In genomic region chr11:74749965-74750296, GRCh38 we compare ENCODE assay signal across 8 cellular contexts. TPM values are rescaled to one million over a fixed set of nuclear protein-coding genes. Genes with fewer than 3 reads are reported as not detected.
DNase-seq lines count a peak whose midpoint lies in the region; ATAC-seq and TF ChIP-seq lines count a peak whose summit lies in the region.

No MANE protein-coding gene starts in this region.

- H3K4me1 ChIP-seq in mesodermal cell (ENCODE audit: control insufficient read depth, insufficient read depth, low read length, poor library complexity, severe bottlenecking): peaks cover 6% of the 10 kb centered on the region

- no peaks in the 10 kb centered on the region for H3K9me3 ChIP-seq in mesodermal cell (ENCODE audit: control insufficient read depth, low read length)

- H3K27ac ChIP-seq in 22Rv1 (peak overlapping the region; percentile 78; the same call in 1 of the 2 replicates), HL-60 (replicated peaks) (no peak overlapping the region), brain microvascular endothelial cell (no peak overlapping the region), mesodermal cell (ENCODE audit: low read depth, low read length, severe bottlenecking) (no peak overlapping the region)

- H3K36me3 ChIP-seq in brain microvascular endothelial cell (replicated peaks) (no peaks in the 10 kb centered on the region), mesodermal cell (ENCODE audit: control insufficient read depth, insufficient read depth, low read length) (no peaks in the 10 kb centered on the region)

- WGBS in mesodermal cell (ENCODE audit: insufficient coverage in 2 of 2), 2 experiments: 14 to 20% methylated on average over 1 of the region's 2 CpGs

- no peak for ATAC-seq in GM19324 (IDR thresholded peaks at IDR 0.05; ENCODE audit: low FRiP score, unreplicated experiment)

- TF ChIP-seq CTCF in 22Rv1 (IDR thresholded peaks at IDR 0.05) (no peak), HL-60 (IDR thresholded peaks at IDR 0.05; ENCODE audit: insufficient read depth, low read length) (no peak), brain microvascular endothelial cell (IDR thresholded peaks at IDR 0.05; ENCODE audit: low read depth, low read length, missing control alignments) (no peak)

- H3K27me3 ChIP-seq in HL-60 (ENCODE audit: insufficient read depth, poor library complexity, severe bottlenecking) (no peaks in the 10 kb centered on the region), brain microvascular endothelial cell (replicated peaks) (no peaks in the 10 kb centered on the region)

- DNase-seq in HL-60 (ENCODE audit: low read depth in 1 of 2, low spot score in 1 of 2) (no peak), brain microvascular endothelial cell (no peak), NCI-H2171 (lab: John Stamatoyannopoulos, UW) (no peak), DMS79 treated with DMSO at 0.1 percent for 48 hours (lab: John Stamatoyannopoulos, UW) (no peak)
- no peak for DNase-seq in activated CD4-positive, CD25-positive, alpha-beta regulatory T cell treated with anti-CD3 and anti-CD28 coated beads, Interleukin-2, amount 50 U/mL, for 72 hours

- H3K4me3 ChIP-seq in HL-60 (replicated peaks; ENCODE audit: insufficient read depth, low read length) (peak overlapping the region; percentile 50), brain microvascular endothelial cell (ENCODE audit: low read depth, low read length) (peak overlapping the region; percentile 65), mesodermal cell (ENCODE audit: extremely low read depth, insufficient read depth, low read length, poor library complexity, severe bottlenecking) (peak overlapping the region; percentile 76)

- in situ Hi-C loops in brain microvascular endothelial cell (cut with HindIII; ENCODE audit: low pct_ligation_motif_present, low sequenced_read_pairs): loop anchor here (25.0 kb wide), 1 partner anchor 138 kb away; no protein-coding TSS in a partner anchor

RNA-seq across cellular contexts. Expression of gene RNF169, which starts 1.3 kb away (rescaled TPM):
- polyA plus RNA-seq in mesodermal cell (2013, experiment 1 of 2): 9.2 TPM
- polyA plus RNA-seq in mesodermal cell (2013, experiment 2 of 2): 9.3 TPM

RNA-seq across cellular contexts. Expression of gene CHRDL2, which starts 18.7 kb away (rescaled TPM):
- 0.26 TPM for polyA plus RNA-seq in mesodermal cell (2013, experiment 1 of 2)
- polyA plus RNA-seq in mesodermal cell (2013, experiment 2 of 2): 0.20 TPM
